ENCODE assay signal across 30 cellular contexts in the genomic region with DNA sequence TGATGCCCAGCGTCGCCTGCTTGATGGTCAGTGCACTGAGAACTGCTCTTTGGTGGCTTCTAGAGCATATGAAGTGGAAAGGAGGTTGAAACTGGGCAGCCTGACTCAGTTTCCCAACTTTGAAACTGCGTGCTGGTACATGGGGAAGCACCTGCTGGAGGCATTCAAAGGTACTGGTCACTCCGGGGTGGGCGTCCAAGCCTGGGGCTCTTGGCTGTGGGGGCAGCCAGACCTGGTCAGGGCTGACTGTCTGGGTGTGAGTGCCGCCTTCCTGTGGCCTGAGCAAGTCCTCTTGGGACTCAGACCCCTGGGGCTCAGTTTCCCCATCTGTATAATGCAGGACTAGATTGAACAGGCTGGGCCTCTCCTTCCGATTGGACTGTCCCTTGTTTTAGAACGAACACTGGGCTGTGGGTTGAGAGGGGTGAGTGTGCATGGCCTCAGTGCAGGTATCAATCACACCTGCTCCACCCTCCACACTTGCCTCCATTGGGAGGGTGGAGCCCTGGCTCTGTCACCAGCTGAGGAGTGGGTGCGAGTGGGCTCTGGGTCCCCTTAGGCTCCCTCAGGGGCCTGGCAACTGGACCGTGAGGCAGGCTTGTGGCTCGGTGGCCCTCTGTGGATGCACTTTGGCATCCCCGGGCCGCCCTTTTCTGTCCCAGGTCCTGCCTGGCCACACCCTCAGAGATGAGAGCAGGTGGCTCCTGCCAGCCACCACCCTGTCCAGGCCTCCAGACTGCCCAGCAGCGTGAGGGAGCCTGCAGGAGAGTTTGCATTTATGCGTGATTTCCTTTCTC.
DNase-seq lines count a peak whose midpoint lies in the region; ATAC-seq and TF ChIP-seq lines count a peak whose summit lies in the region.
"Had no signal": no experiment of that assay in that cellular context is flagged by ENCODE, and none has a peak within 500 bp of the region (broad histone marks: within the 10 kb centered on the region; RNA-seq: fewer than 3 reads in every experiment).

No MANE protein-coding gene starts in this region.

- ATAC-seq in Right ventricle myocardium inferior (no peak), left lung (no peak), GM19351 (IDR thresholded peaks at IDR 0.05; ENCODE audit: unreplicated experiment) (no peak)
- ATAC-seq: CD8-positive, alpha-beta T cell; lower lobe of right lung; pancreas; stimulated activated naive CD8-positive, alpha-beta T cell treated with anti-CD3 and anti-CD28 coated beads, Interleukin-15, amount 100 ng/mL, for 72 hours had no signal

- no peaks in the 10 kb centered on the region for H3K9me3 ChIP-seq in right atrium auricular region
- no peaks in the 10 kb centered on the region for H3K9me3 ChIP-seq in left lung
- H3K9me3 ChIP-seq in transverse colon: no peaks in the 10 kb centered on the region
- H3K9me3 ChIP-seq: lower lobe of right lung, pancreas, thoracic aorta had no signal

- H3K4me3 Mint-ChIP-seq in chondrocyte (ENCODE audit: unreplicated experiment): no peak overlapping the region
- H3K4me3 Mint-ChIP-seq: activated CD4-positive, alpha-beta memory T cell treated with anti-CD3 and anti-CD28 coated beads for 36 hours; activated T-helper 1 cell treated with anti-CD3 and anti-CD28 coated beads, Interleukin-12 subunit alpha, Interleukin-12 subunit beta, Interleukin-2, Interleukin-4 antibody, amounts not matched to agents 30 ng/mL and 10 ng/mL and 1 ng/mL, durations not matched to agents 14 hours and 24 hours and 36 hours; CD8-positive, alpha-beta T cell; dendritic cell treated with granulocyte-macrophage colony-stimulating factor and Interleukin-4, amounts not matched to agents 40 ng/mL and 50 ng/mL, for 4 days; endodermal cell; stimulated activated naive CD8-positive, alpha-beta T cell treated with anti-CD3 and anti-CD28 coated beads, Interleukin-15, amount 100 ng/mL, for 72 hours had no signal

- no peak for TF ChIP-seq POLR2A in transverse colon (IDR thresholded peaks at IDR 0.05)

- no peak overlapping the region for H3K27ac ChIP-seq in right atrium auricular region
- H3K27ac ChIP-seq in left lung: no peak overlapping the region
- no peak overlapping the region for H3K27ac ChIP-seq in transverse colon
- H3K27ac ChIP-seq: lower lobe of right lung, pancreas, thoracic aorta had no signal

- 97% methylated on average over 14 of the region's 15 CpGs; no CpG with 5 or more reads in 1 of the 2 donors for WGBS in transverse colon (ENCODE audit: low coverage in 1 of 2), 2 donors

- no peaks in the 10 kb centered on the region for H3K9me3 Mint-ChIP-seq in chondrocyte (ENCODE audit: low read depth)
- H3K9me3 Mint-ChIP-seq: activated CD4-positive, alpha-beta memory T cell treated with anti-CD3 and anti-CD28 coated beads for 36 hours; activated T-helper 1 cell treated with anti-CD3 and anti-CD28 coated beads, Interleukin-12 subunit alpha, Interleukin-12 subunit beta, Interleukin-2, Interleukin-4 antibody, amounts not matched to agents 30 ng/mL and 10 ng/mL and 1 ng/mL, durations not matched to agents 14 hours and 24 hours and 36 hours; CD8-positive, alpha-beta T cell; dendritic cell treated with granulocyte-macrophage colony-stimulating factor and Interleukin-4, amounts not matched to agents 40 ng/mL and 50 ng/mL, for 4 days; endodermal cell; stimulated activated naive CD8-positive, alpha-beta T cell treated with anti-CD3 and anti-CD28 coated beads, Interleukin-15, amount 100 ng/mL, for 72 hours had no signal

- in situ Hi-C loops in transverse colon (cut with MboI; ENCODE audit: low pct_ligation_motif_present in 1 of 4, low pct_unique_long_range_greater_than_20kb in 1 of 4, low sequenced_read_pairs in 3 of 4): no loop called here

- intact Hi-C loops in Right ventricle myocardium inferior (cut with DNase I): no loop called here
- intact Hi-C loops in left lung (cut with DNase I): no loop called here
- intact Hi-C loops in transverse colon (cut with DNase I; ENCODE audit: low total_unique reads): no loop called here

- peaks cover 22% of the 10 kb centered on the region for H3K36me3 Mint-ChIP-seq in chondrocyte (ENCODE audit: low read depth)

- H3K27me3 ChIP-seq in right atrium auricular region: no peaks in the 10 kb centered on the region
- H3K27me3 ChIP-seq in left lung: no peaks in the 10 kb centered on the region
- H3K27me3 ChIP-seq in transverse colon: no peaks in the 10 kb centered on the region
- H3K27me3 ChIP-seq: pancreas had no signal

- H3K27me3 Mint-ChIP-seq in chondrocyte (ENCODE audit: low read depth): no peaks in the 10 kb centered on the region
- H3K27me3 Mint-ChIP-seq: activated CD4-positive, alpha-beta memory T cell treated with anti-CD3 and anti-CD28 coated beads for 36 hours; dendritic cell treated with granulocyte-macrophage colony-stimulating factor and Interleukin-4, amounts not matched to agents 40 ng/mL and 50 ng/mL, for 4 days; stimulated activated naive CD8-positive, alpha-beta T cell treated with anti-CD3 and anti-CD28 coated beads, Interleukin-15, amount 100 ng/mL, for 72 hours had no signal

- H3K27ac Mint-ChIP-seq in chondrocyte (ENCODE audit: unreplicated experiment): no peak overlapping the region
- H3K27ac Mint-ChIP-seq: activated CD4-positive, alpha-beta memory T cell treated with anti-CD3 and anti-CD28 coated beads for 36 hours; CD8-positive, alpha-beta T cell; dendritic cell treated with granulocyte-macrophage colony-stimulating factor and Interleukin-4, amounts not matched to agents 40 ng/mL and 50 ng/mL, for 4 days; endodermal cell; stimulated activated naive CD8-positive, alpha-beta T cell treated with anti-CD3 and anti-CD28 coated beads, Interleukin-15, amount 100 ng/mL, for 72 hours had no signal

- no peaks in the 10 kb centered on the region for H3K4me1 ChIP-seq in right atrium auricular region
- no peaks in the 10 kb centered on the region for H3K4me1 ChIP-seq in left lung
- no peaks in the 10 kb centered on the region for H3K4me1 ChIP-seq in transverse colon
- H3K4me1 ChIP-seq: lower lobe of right lung, pancreas had no signal

- H3K4me3 ChIP-seq in right atrium auricular region: no peak overlapping the region
- no peak overlapping the region for H3K4me3 ChIP-seq in left lung
- no peak overlapping the region for H3K4me3 ChIP-seq in transverse colon
- H3K4me3 ChIP-seq: lower lobe of right lung, pancreas, thoracic aorta had no signal

- peaks cover 66% of the 10 kb centered on the region for H3K36me3 ChIP-seq in right atrium auricular region
- peaks cover 0 to 90% of the 10 kb centered on the region in 2 donors for H3K36me3 ChIP-seq in left lung
- no peaks in the 10 kb centered on the region for H3K36me3 ChIP-seq in transverse colon

- TF ChIP-seq CTCF in right atrium auricular region (IDR thresholded peaks at IDR 0.05) (no peak), chondrocyte (IDR thresholded peaks at IDR 0.05) (no peak), left lung (IDR thresholded peaks at IDR 0.05) (no peak), transverse colon (IDR thresholded peaks at IDR 0.05) (no peak)

- TF ChIP-seq EP300 in transverse colon (IDR thresholded peaks at IDR 0.05; ENCODE audit: low read depth): no peak

- H3K4me1 Mint-ChIP-seq in chondrocyte (ENCODE audit: low read depth): no peaks in the 10 kb centered on the region
- H3K4me1 Mint-ChIP-seq: endodermal cell; stimulated activated naive CD8-positive, alpha-beta T cell treated with anti-CD3 and anti-CD28 coated beads, Interleukin-15, amount 100 ng/mL, for 72 hours had no signal

- DNase-seq in Right ventricle myocardium inferior (ENCODE audit: missing footprints): peak; percentile 68
- DNase-seq in right atrium auricular region (ENCODE audit: low spot score): no peak
- DNase-seq in chondrocyte (ENCODE audit: low spot score): peak; percentile 79
- DNase-seq in left lung: peak; percentile 10 to 53
- DNase-seq in transverse colon: peak; percentile 2
- no peak for DNase-seq in GM19240 (ENCODE audit: insufficient read length, low spot score)
- DNase-seq in middle frontal gyrus (ENCODE audit: extremely low spot score, low spot score): no peak
- DNase-seq: activated CD4-positive, alpha-beta memory T cell treated with anti-CD3 and anti-CD28 coated beads for 36 hours; activated CD4-positive, alpha-beta T cell treated with anti-CD3 and anti-CD28 coated beads for 1 hour; activated CD8-positive, alpha-beta memory T cell treated with anti-CD3 and anti-CD28 coated beads, Interleukin-2, amount 50 U/mL, for 48 hours; CD8-positive, alpha-beta T cell; central memory CD4-positive, alpha-beta T cell; endodermal cell; H7; islet precursor cell; Karpas-422; lower lobe of right lung; NCI-H1417 treated with DMSO at 0.1 percent for 48 hours; NCI-H2029 treated with DMSO at 0.1 percent for 48 hours; NCI-H524 treated with DMSO at 0.1 percent for 48 hours; retina; SHP77; stimulated activated CD4-positive, alpha-beta T cell treated with anti-CD3 and anti-CD28 coated beads, Interleukin-12 subunit alpha, Interleukin-12 subunit beta, amount 100 ng/mL, for 4 hours; stimulated activated CD4-positive, alpha-beta T cell treated with anti-CD3 and anti-CD28 coated beads, Interleukin-2, amount 100 ng/mL, for 48 hours; stimulated activated naive CD8-positive, alpha-beta T cell treated with anti-CD3 and anti-CD28 coated beads, Interleukin-15, amount 100 ng/mL, for 72 hours had no signal

Comparison
In these comparisons a context has a peak if more than half of its experiments do, and no peak if none do; other contexts are left out.
1. DNase-seq: peak in Right ventricle myocardium inferior (single experiment), chondrocyte (single experiment), left lung (2 of 2) and transverse colon (single experiment); none in right atrium auricular region (single experiment), GM19240 (single experiment) and middle frontal gyrus (single experiment).